ENCODE assay signal across 19 cellular contexts in the genomic region with DNA sequence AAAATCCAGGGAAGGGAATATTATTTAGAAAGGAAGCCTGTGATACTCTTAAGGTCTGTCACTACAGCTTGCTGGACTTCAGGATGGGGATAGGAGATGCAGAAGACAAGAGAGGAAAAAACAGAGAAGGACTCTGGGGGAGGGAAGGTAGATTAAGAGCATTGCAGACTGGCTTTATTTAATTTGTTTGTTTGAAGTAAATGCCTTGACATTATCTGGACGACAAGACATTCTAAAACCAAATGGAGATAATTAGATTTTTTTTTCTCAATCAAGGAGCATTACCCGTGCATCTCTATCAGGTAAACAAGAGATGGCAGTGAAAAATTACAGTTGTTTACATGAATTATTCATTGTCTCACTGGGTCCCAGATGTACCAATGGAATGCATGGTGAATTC.
"Had no signal": no experiment of that assay in that cellular context is flagged by ENCODE, and none has a peak within 500 bp of the region (broad histone marks: within the 10 kb centered on the region; RNA-seq: fewer than 3 reads in every experiment).

No MANE protein-coding gene starts in this region.

- H3K27me3 Mint-ChIP-seq: dendritic cell treated with granulocyte-macrophage colony-stimulating factor and Interleukin-4, amounts not matched to agents 40 ng/mL and 50 ng/mL, for 4 days had no signal

- H3K9me3 ChIP-seq: mucosa of descending colon, ovary, stomach had no signal

- H3K9me3 Mint-ChIP-seq: natural killer cell, neural progenitor cell had no signal

- H3K4me3 Mint-ChIP-seq: dendritic cell treated with granulocyte-macrophage colony-stimulating factor and Interleukin-4, amounts not matched to agents 40 ng/mL and 50 ng/mL, for 4 days; natural killer cell; neural progenitor cell had no signal

- FAIRE-seq: colon, endothelial cell of umbilical vein, urothelium cell line had no signal

- ATAC-seq: foreskin keratinocyte, mucosa of descending colon, natural killer cell, right cardiac atrium had no signal

- DNase-seq: erythroblast; foreskin keratinocyte; kidney glomerular epithelial cell; mammary epithelial cell; mucosa of descending colon; natural killer cell; nucleus accumbens; ovary; right cardiac atrium; small intestine; stimulated activated CD4-positive, alpha-beta T cell treated with anti-CD3 and anti-CD28 coated beads, Interleukin-12 subunit alpha, Interleukin-12 subunit beta, amount 100 ng/mL, for 4 hours; stimulated activated naive CD4-positive, alpha-beta T cell; stomach; trophoblast cell had no signal

- H3K36me3 Mint-ChIP-seq: natural killer cell, neural progenitor cell had no signal

- H3K27ac Mint-ChIP-seq: dendritic cell treated with granulocyte-macrophage colony-stimulating factor and Interleukin-4, amounts not matched to agents 40 ng/mL and 50 ng/mL, for 4 days; natural killer cell; neural progenitor cell had no signal
